17 cellular contexts compared by ENCODE assay signal in the genomic region with DNA sequence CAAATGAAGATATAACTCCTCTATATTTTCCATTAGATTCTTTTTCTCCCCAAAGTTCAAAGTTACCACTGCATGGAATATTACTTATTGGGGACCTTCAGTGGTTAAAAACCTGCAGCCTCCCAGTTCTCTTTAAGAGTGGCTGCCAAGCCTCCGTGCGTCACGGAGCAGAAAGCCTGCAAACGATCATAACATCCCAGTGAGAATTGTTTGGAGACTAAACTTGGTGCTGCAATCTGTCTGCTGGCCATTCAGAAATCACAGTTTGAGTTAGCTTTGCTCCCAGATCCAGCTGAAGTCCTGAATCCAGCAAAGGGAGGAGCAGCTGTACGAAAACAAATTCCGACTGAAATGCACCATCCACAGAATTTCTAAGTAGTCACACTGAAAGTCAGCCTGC.
DNase-seq lines count a peak whose midpoint lies in the region; ATAC-seq and TF ChIP-seq lines count a peak whose summit lies in the region.
"Had no signal": no experiment of that assay in that cellular context is flagged by ENCODE, and none has a peak within 500 bp of the region (broad histone marks: within the 10 kb centered on the region; RNA-seq: fewer than 3 reads in every experiment).

No MANE protein-coding gene starts in this region.

- intact Hi-C loops in IMR-90 (cut with micrococcal nuclease) (no loop called here), dorsolateral prefrontal cortex (cut with DNase I) (no loop called here), right cardiac atrium (cut with DNase I) (no loop called here)

- H3K9me1 ChIP-seq in IMR-90 (ENCODE audit: insufficient read depth, low read length), result no peaks in the 10 kb centered on the region

- no peak overlapping the region for H4K91ac ChIP-seq in IMR-90 (ENCODE audit: insufficient read depth, low read depth, low read length)

- H2AK5ac ChIP-seq in IMR-90 (ENCODE audit: low read depth, low read length), result no peak overlapping the region

- no peak overlapping the region for H3K9ac ChIP-seq in IMR-90 (ENCODE audit: low read depth, low read length)

- ATAC-seq in IMR-90 (ENCODE audit: low read depth) (peak; percentile 86), right cardiac atrium (peak; percentile 81 to 88)
- ATAC-seq: esophagus mucosa; stimulated activated naive CD8-positive, alpha-beta T cell treated with anti-CD3 and anti-CD28 coated beads, Interleukin-15, Interleukin-2, amounts not matched to agents 100 U/mL and 50 U/mL, for 24 hours had no signal

- H3K27ac Mint-ChIP-seq in mesothelial cell of epicardium, result no peak overlapping the region

- H3K27me3 Mint-ChIP-seq in mesothelial cell of epicardium (ENCODE audit: low read depth), result peaks cover 62% of the 10 kb centered on the region

- no peaks in the 10 kb centered on the region for H3K36me3 Mint-ChIP-seq in mesothelial cell of epicardium

- H2AK9ac ChIP-seq in IMR-90 (replicated peaks; ENCODE audit: low read depth, low read length, poor library complexity), result no peak overlapping the region

- no peak overlapping the region for H2BK20ac ChIP-seq in IMR-90 (ENCODE audit: low read depth, low read length)

- H3K79me1 ChIP-seq in IMR-90 (ENCODE audit: low read depth in 1 of 2, low read length in 2 of 2), result 0 out of 4 replicates have a peak, but pooled peaks cover 0 to 2% of the 10 kb centered on the region in 2 experiments

- H3K4me1 ChIP-seq in IMR-90 (ENCODE audit: control insufficient read depth, insufficient read depth, low read length) (peaks cover 8% of the 10 kb centered on the region), right cardiac atrium (ENCODE audit: control insufficient read depth, insufficient read depth, low read length) (no peaks in the 10 kb centered on the region)
- H3K4me1 ChIP-seq: Peyer's patch had no signal

- no peak overlapping the region for H4K8ac ChIP-seq in IMR-90 (ENCODE audit: low read depth in 2 of 2, low read length in 2 of 2)

- no peak overlapping the region for H3K14ac ChIP-seq in IMR-90 (replicated peaks; ENCODE audit: low read depth, low read length)

- DNase-seq in IMR-90, result peak; percentile 85
- DNase-seq in dorsolateral prefrontal cortex, result peak in 1 of 10 donors; percentile 34
- peak; percentile 71 to 88 (median 80) for DNase-seq in right cardiac atrium
- DNase-seq in pons (ENCODE audit: low spot score), result peak; percentile 17
- no peak for DNase-seq in NCI-H524 (lab: John Stamatoyannopoulos, UW)
- no peak for DNase-seq in NCI-H524 treated with DMSO at 0.1 percent for 48 hours (lab: John Stamatoyannopoulos, UW)
- no peak for DNase-seq in AML-193 (lab: John Stamatoyannopoulos, UW)
- no peak for DNase-seq in mesothelial cell of epicardium (ENCODE audit: low spot score in 2 of 2, unreplicated experiment in 2 of 2)
- DNase-seq: ACHN; activated naive CD4-positive, alpha-beta T cell; islet precursor cell; NCI-H187 treated with DMSO at 0.1 percent for 48 hours; NCI-H69; stimulated activated naive CD8-positive, alpha-beta T cell treated with anti-CD3 and anti-CD28 coated beads, Interleukin-15, Interleukin-2, amounts not matched to agents 100 U/mL and 50 U/mL, for 24 hours; T-helper 1 cell had no signal

- no peak overlapping the region for H3K23ac ChIP-seq in IMR-90 (ENCODE audit: low read depth, low read length)

- in situ Hi-C loops in IMR-90 (cut with MboI; ENCODE audit: low sequenced_read_pairs), result no loop called here

- TF ChIP-seq POLR2A in IMR-90 (IDR thresholded peaks at IDR 0.05; ENCODE audit: low read depth, low read length), result no peak

- H3K18ac ChIP-seq in IMR-90 (ENCODE audit: low read depth, low read length), result no peak overlapping the region

- no peak overlapping the region for H2BK15ac ChIP-seq in IMR-90 (ENCODE audit: low read depth, low read length)

- H3K9me3 Mint-ChIP-seq in mesothelial cell of epicardium, result peaks cover 4% of the 10 kb centered on the region

- POLR2A ChIA-PET in IMR-90 (lab: Charles Lee; ENCODE audit: unreplicated experiment), result no interaction called here

- H3K27ac ChIP-seq in IMR-90 (ENCODE audit: insufficient read depth, low read length) (no peak overlapping the region), dorsolateral prefrontal cortex (no peak overlapping the region), right cardiac atrium (ENCODE audit: low read length) (no peak overlapping the region)

- peaks cover 3% of the 10 kb centered on the region for H3K36me3 ChIP-seq in IMR-90 (ENCODE audit: control insufficient read depth, insufficient read depth, low read length)
- H3K36me3 ChIP-seq: Peyer's patch had no signal

- BruUV-seq in IMR-90 (replicated peaks; lab: Mats Ljungman, UMichigan), result no TSS peak

- no peak overlapping the region for H3K4ac ChIP-seq in IMR-90 (ENCODE audit: low read depth, low read length)

- no peak overlapping the region for H3K4me2 ChIP-seq in IMR-90 (ENCODE audit: low read depth, low read length)

- H2BK120ac ChIP-seq in IMR-90 (ENCODE audit: low read depth, low read length), result no peak overlapping the region

- TF ChIP-seq CTCF in IMR-90 (conservative IDR thresholded peaks at IDR 0.05; ENCODE audit: low read depth, low read length), result no peak
- no peak for TF ChIP-seq CTCF in dorsolateral prefrontal cortex (IDR thresholded peaks at IDR 0.05 in 54 of 56, conservative IDR thresholded peaks at IDR 0.05 in 2 of 56; ENCODE audit: low read depth in 1 of 56, partially characterized antibody in 56 of 56)
- no peak for TF ChIP-seq CTCF in mesothelial cell of epicardium (IDR thresholded peaks at IDR 0.05; ENCODE audit: unreplicated experiment)

- H3K56ac ChIP-seq in IMR-90 (ENCODE audit: extremely low read depth, insufficient read depth, low read length), result no peak overlapping the region

- dilution Hi-C loops in IMR-90 (cut with HindIII; ENCODE audit: low sequenced_read_pairs, unreplicated experiment), result loop anchor here (25.0 kb wide), 1 partner anchor 211 kb away; no protein-coding TSS in a partner anchor

- 0 out of 2 replicates have a peak, but pooled peaks cover 2% of the 10 kb centered on the region for H3K9me3 ChIP-seq in IMR-90 (ENCODE audit: control insufficient read depth, insufficient read depth, low read length)
- H3K9me3 ChIP-seq in right cardiac atrium (ENCODE audit: control insufficient read depth, low read length), result no peaks in the 10 kb centered on the region
- H3K9me3 ChIP-seq: Peyer's patch had no signal

- H2BK5ac ChIP-seq in IMR-90 (ENCODE audit: low read depth, low read length, poor library complexity, severe bottlenecking), result peak overlapping the region; percentile 28

- H3K4me3 Mint-ChIP-seq in mesothelial cell of epicardium, result no peak overlapping the region

- no peaks in the 10 kb centered on the region for H3K4me1 Mint-ChIP-seq in mesothelial cell of epicardium

- CTCF ChIA-PET in IMR-90 (lab: Yijun Ruan, JAX), result interaction anchor here (1.2 to 1.5 kb wide), 2 partner anchors 14 to 222 kb away, joined by 3 read pairs; no protein-coding TSS in a partner anchor

- 0% methylated on average over 4 of the region's 6 CpGs; no CpG with 5 or more reads in 1 of the 2 experiments for WGBS in IMR-90 (ENCODE audit: extremely low coverage in 2 of 2, insufficient read length in 1 of 2), 2 experiments
- 17% methylated on average over 6 of the region's 6 CpGs for WGBS in right cardiac atrium

- no peaks in the 10 kb centered on the region for H4K20me1 ChIP-seq in IMR-90 (ENCODE audit: insufficient read depth, low read length)

- no peak for TF ChIP-seq RAD21 in IMR-90 (IDR thresholded peaks at IDR 0.05; ENCODE audit: low read length)

- H3K4me3 ChIP-seq in IMR-90 (ENCODE audit: insufficient read depth, low read depth, low read length) (no peak overlapping the region), dorsolateral prefrontal cortex (peak overlapping the region in 32 of 59 donors; percentile 2 to 50 (median 26)), right cardiac atrium (ENCODE audit: low read length) (no peak overlapping the region)
- H3K4me3 ChIP-seq: Peyer's patch had no signal

- H4K5ac ChIP-seq in IMR-90 (ENCODE audit: low read depth, low read length), result no peak overlapping the region

- no peak overlapping the region for H2AFZ ChIP-seq in IMR-90 (replicated peaks; ENCODE audit: low read length, poor library complexity)

- H3K27me3 ChIP-seq in IMR-90 (ENCODE audit: control insufficient read depth, insufficient read depth, low read length), result no peaks in the 10 kb centered on the region; the same call in 1 of the 2 replicates
- peaks cover 0 to 4% (median 0%) of the 10 kb centered on the region in 45 donors for H3K27me3 ChIP-seq in dorsolateral prefrontal cortex
- peaks cover 2% of the 10 kb centered on the region for H3K27me3 ChIP-seq in right cardiac atrium (ENCODE audit: control insufficient read depth, insufficient read depth)
- H3K27me3 ChIP-seq: Peyer's patch had no signal

TF ChIP-seq in IMR-90, 13 proteins besides CTCF, POLR2A, EP300 and RAD21:
- TF ChIP-seq RFX5 (IDR thresholded peaks at IDR 0.05; ENCODE audit: low read depth, low read length) (no peak), CEBPB (IDR thresholded peaks at IDR 0.05; ENCODE audit: low read depth, low read length) (0 out of 2 replicates have a peak, but pooled peaks have one; percentile 4), MAFK (IDR thresholded peaks at IDR 0.05; ENCODE audit: low read depth, low read length) (no peak)

Comparison
In these comparisons a context has a peak if more than half of its experiments do, and no peak if none do; other contexts are left out.
1. DNase-seq: peak in IMR-90 (single experiment), right cardiac atrium (3 of 3) and pons (single experiment); none in NCI-H524 (0 of 2), NCI-H524 treated with DMSO at 0.1 percent for 48 hours (single experiment), AML-193 (0 of 2) and mesothelial cell of epicardium (0 of 2).
2. H3K4me3 ChIP-seq: peak in dorsolateral prefrontal cortex (32 of 59); none in IMR-90 (single experiment) and right cardiac atrium (single experiment).